Comparison of ENCODE assay signal across 9 cellular contexts in genomic region chr5:123088031-123088805, GRCh38. TPM values are rescaled to one million over a fixed set of nuclear protein-coding genes. Genes with fewer than 3 reads are reported as not detected.
A peak's percentile ranks its signal among the peaks of the same experiment; 100 is the strongest.
DNase-seq lines count a peak whose midpoint lies in the region; ATAC-seq and FAIRE-seq lines count a peak whose summit lies in the region.
"Had no signal": no experiment of that assay in that cellular context is flagged by ENCODE, and none has a peak within 500 bp of the region (broad histone marks: within the 10 kb centered on the region; RNA-seq: fewer than 3 reads in every experiment).

No MANE protein-coding gene starts in this region.

- H3K4me3 Mint-ChIP-seq in activated naive CD8-positive, alpha-beta T cell = peak overlapping the region; percentile 40

- H3K27ac Mint-ChIP-seq in activated naive CD8-positive, alpha-beta T cell = no peak overlapping the region

- FAIRE-seq in small intestine (lab: Jason Lieb, UNC) = no peak

- H3K9ac ChIP-seq in HUES48 (ENCODE audit: low read depth, low read length) = no peak overlapping the region

- peaks cover 100% of the 10 kb centered on the region for H3K27me3 ChIP-seq in HUES48 (ENCODE audit: control insufficient read depth, insufficient read depth, low read length)
- peaks cover 23 to 43% of the 10 kb centered on the region in 2 donors for H3K27me3 ChIP-seq in small intestine (ENCODE audit: control insufficient read depth in 2 of 2, insufficient read depth in 2 of 2, low read length in 2 of 2)

- H3K36me3 Mint-ChIP-seq in activated naive CD8-positive, alpha-beta T cell = no peaks in the 10 kb centered on the region

- no peak overlapping the region for H3K27ac ChIP-seq in HUES48 (ENCODE audit: low read depth, low read length)
- H3K27ac ChIP-seq in small intestine (ENCODE audit: low read depth in 1 of 2, low read length in 1 of 2) = no peak overlapping the region

- no peak for ATAC-seq in HG02938 (IDR thresholded peaks at IDR 0.05; ENCODE audit: unreplicated experiment)
- ATAC-seq: HCT116 had no signal

- H3K36me3 ChIP-seq in HUES48 (ENCODE audit: control insufficient read depth, insufficient read depth, low read length) = no peaks in the 10 kb centered on the region
- no peaks in the 10 kb centered on the region for H3K36me3 ChIP-seq in small intestine (ENCODE audit: control insufficient read depth in 2 of 2, insufficient read depth in 2 of 2, low read length in 2 of 2)

- H3K4me3 ChIP-seq in HUES48 (ENCODE audit: low read depth, low read length) (peak overlapping the region; percentile 66), iPS-18c (ENCODE audit: insufficient read depth, low read depth, low read length) (peak overlapping the region; percentile 64), small intestine (ENCODE audit: low read depth in 1 of 2, low read length in 2 of 2) (peak overlapping the region in 1 of 2 donors; percentile 17)

- H3K4me1 Mint-ChIP-seq in activated naive CD8-positive, alpha-beta T cell (ENCODE audit: low read depth) = peaks cover 21% of the 10 kb centered on the region

- H3K4me1 ChIP-seq in HUES48 (ENCODE audit: control insufficient read depth, insufficient read depth, low read length) = peaks cover 35% of the 10 kb centered on the region
- no peaks in the 10 kb centered on the region for H3K4me1 ChIP-seq in small intestine (ENCODE audit: control insufficient read depth in 2 of 2, insufficient read depth in 1 of 2, low read depth in 1 of 2, low read length in 1 of 2)

- DNase-seq in small intestine (peak; percentile 21), DMS153 treated with DMSO at 0.1 percent for 48 hours (lab: John Stamatoyannopoulos, UW; ENCODE audit: unreplicated experiment) (no peak), COR-L47 (lab: John Stamatoyannopoulos, UW) (no peak), NCI-H2081 (lab: John Stamatoyannopoulos, UW) (no peak)

- no peaks in the 10 kb centered on the region for H3K9me3 ChIP-seq in HUES48 (ENCODE audit: control insufficient read depth, insufficient read depth, low read length)
- H3K9me3 ChIP-seq in iPS-18c (ENCODE audit: control insufficient read depth, insufficient read depth, low read length) = no peaks in the 10 kb centered on the region
- no peaks in the 10 kb centered on the region for H3K9me3 ChIP-seq in small intestine (ENCODE audit: control insufficient read depth, low read depth)

- peaks cover 44% of the 10 kb centered on the region for H3K27me3 Mint-ChIP-seq in activated naive CD8-positive, alpha-beta T cell

- 3 to 5% (median 4%) methylated on average over 40 to 42 of the region's 42 CpGs for WGBS in small intestine, 3 donors

- H3K9me3 Mint-ChIP-seq in activated naive CD8-positive, alpha-beta T cell (ENCODE audit: low read depth) = no peaks in the 10 kb centered on the region

RNA-seq across cellular contexts. Expression of gene PRDM6, which starts 0.8 kb away (rescaled TPM):
- polyA plus RNA-seq in small intestine = under 1 TPM in 2 of 3 donors, not detected in 1; 0.34 to 0.54 TPM

RNA-seq across cellular contexts. Expression of gene PPIC, which starts 51.7 kb away (rescaled TPM):
- polyA plus RNA-seq in small intestine = 10 to 100 TPM; 23.0 to 46.4 (median 34.0) TPM
